Comparison of ENCODE assay signal across 19 cellular contexts in genomic region chr3:123451186-123451585, GRCh38. TPM values are rescaled to one million over a fixed set of nuclear protein-coding genes. Genes with fewer than 3 reads are reported as not detected.
A peak's percentile ranks its signal among the peaks of the same experiment; 100 is the strongest.
DNase-seq lines count a peak whose midpoint lies in the region; ATAC-seq and TF ChIP-seq lines count a peak whose summit lies in the region.
"Had no signal": no experiment of that assay in that cellular context is flagged by ENCODE, and none has a peak within 500 bp of the region (broad histone marks: within the 10 kb centered on the region; RNA-seq: fewer than 3 reads in every experiment).

No MANE protein-coding gene starts in this region.

- H3K27ac Mint-ChIP-seq in CD8-positive, alpha-beta T cell: no peak overlapping the region
- H3K27ac Mint-ChIP-seq in brain: no peak overlapping the region
- H3K27ac Mint-ChIP-seq in naive B cell: no peak overlapping the region
- H3K27ac Mint-ChIP-seq: H9 had no signal

- no peak overlapping the region for H3K4me3 ChIP-seq in CD8-positive, alpha-beta T cell (ENCODE audit: low read depth, low read length)
- H3K4me3 ChIP-seq in spleen (no peak overlapping the region), upper lobe of right lung (no peak overlapping the region)
- H3K4me3 ChIP-seq: SK-N-MC had no signal

- no peaks in the 10 kb centered on the region for H3K36me3 Mint-ChIP-seq in CD8-positive, alpha-beta T cell
- H3K36me3 Mint-ChIP-seq in brain (peaks cover 3% of the 10 kb centered on the region), naive B cell (no peaks in the 10 kb centered on the region)

- no peaks in the 10 kb centered on the region for H3K4me1 ChIP-seq in CD8-positive, alpha-beta T cell (ENCODE audit: insufficient read depth, low read length)
- H3K4me1 ChIP-seq in spleen: peaks cover 0 to 28% (median 22%) of the 10 kb centered on the region in 6 donors
- peaks cover 8% of the 10 kb centered on the region for H3K4me1 ChIP-seq in upper lobe of right lung

- 75 to 89% (median 83%) methylated on average over 4 of the region's 4 CpGs for WGBS in spleen, 5 donors

- no peaks in the 10 kb centered on the region for H3K36me3 ChIP-seq in CD8-positive, alpha-beta T cell (ENCODE audit: insufficient read depth, low read length)
- no peaks in the 10 kb centered on the region for H3K36me3 ChIP-seq in spleen
- no peaks in the 10 kb centered on the region for H3K36me3 ChIP-seq in upper lobe of right lung

- no peak for DNase-seq in CD8-positive, alpha-beta T cell
- DNase-seq in naive B cell (no peak), spleen (peak; percentile 11), erythroblast (lab: John Stamatoyannopoulos, UW) (no peak), upper lobe of right lung (no peak), NCI-H146 treated with DMSO at 0.1 percent for 48 hours (lab: John Stamatoyannopoulos, UW; ENCODE audit: unreplicated experiment) (no peak)
- DNase-seq in activated CD4-positive, alpha-beta T cell treated with anti-CD3 and anti-CD28 coated beads, Interleukin-2, amount 50 U/mL, for 48 hours: no peak
- DNase-seq: C1 segment of cervical spinal cord; GF-D8; H9; MM.1S; NCI-H1092 treated with DMSO at 0.1 percent for 48 hours; NCI-H146; NCI-H2081 treated with DMSO at 0.1 percent for 48 hours; NK-92 treated with Interleukin-12 subunit alpha and Interleukin-12 subunit beta, amount 100 ng/mL, for 24 hours had no signal

- no peak overlapping the region for H3K27ac ChIP-seq in CD8-positive, alpha-beta T cell (ENCODE audit: low read depth, low read length)
- H3K27ac ChIP-seq in spleen (no peak overlapping the region), upper lobe of right lung (no peak overlapping the region)
- H3K27ac ChIP-seq: SK-N-MC had no signal

- peaks cover 37% of the 10 kb centered on the region for H3K27me3 Mint-ChIP-seq in CD8-positive, alpha-beta T cell (ENCODE audit: low read depth)
- H3K27me3 Mint-ChIP-seq in brain (peaks cover 25% of the 10 kb centered on the region), naive B cell (peaks cover 38 to 62% (median 54%) of the 10 kb centered on the region in 3 donors)

- POLR2A ChIA-PET in CD8-positive, alpha-beta T cell (lab: Charles Lee): no interaction called here

- TF ChIP-seq CTCF in CD8-positive, alpha-beta T cell (IDR thresholded peaks at IDR 0.05): no peak
- TF ChIP-seq CTCF in brain (conservative IDR thresholded peaks at IDR 0.05) (no peak), spleen (IDR thresholded peaks at IDR 0.05 in 8 of 11, conservative IDR thresholded peaks at IDR 0.05 in 3 of 11) (no peak), upper lobe of right lung (IDR thresholded peaks at IDR 0.05) (no peak)

- no peak for TF ChIP-seq POLR2A in spleen (IDR thresholded peaks at IDR 0.05)
- no peak for TF ChIP-seq POLR2A in erythroblast (IDR thresholded peaks at IDR 0.05; ENCODE audit: low read length)

- intact Hi-C loops in CD8-positive, alpha-beta T cell (cut with DNase I, micrococcal nuclease): no loop called here
- intact Hi-C loops in spleen (cut with DNase I; ENCODE audit: low total_unique reads): no loop called here
- intact Hi-C loops in upper lobe of right lung (cut with DNase I): no loop called here

- peak overlapping the region; percentile 62 for H3K4me3 Mint-ChIP-seq in CD8-positive, alpha-beta T cell
- H3K4me3 Mint-ChIP-seq in brain (peak overlapping the region in 3 of 5 experiments; percentile 79 to 84 (median 81)), naive B cell (peak overlapping the region in 5 of 8 donors; percentile 29 to 70 (median 66))

- H3K9me3 ChIP-seq in CD8-positive, alpha-beta T cell (ENCODE audit: low read length): no peaks in the 10 kb centered on the region
- no peaks in the 10 kb centered on the region for H3K9me3 ChIP-seq in spleen
- H3K9me3 ChIP-seq in upper lobe of right lung: no peaks in the 10 kb centered on the region

- CTCF ChIA-PET in CD8-positive, alpha-beta T cell (lab: Charles Lee): interaction anchor here (0.7 kb wide), 1 partner anchor 119 kb away, joined by 3 read pairs; no protein-coding TSS in a partner anchor

- ATAC-seq in CD8-positive, alpha-beta T cell: no peak
- ATAC-seq in naive B cell (ENCODE audit: low read depth in 2 of 2): no peak
- no peak for ATAC-seq in upper lobe of right lung
- ATAC-seq: Right ventricle myocardium inferior had no signal

- peaks cover 5% of the 10 kb centered on the region for H3K4me1 Mint-ChIP-seq in CD8-positive, alpha-beta T cell (ENCODE audit: low read depth)
- H3K4me1 Mint-ChIP-seq in brain: peaks cover 10% of the 10 kb centered on the region
- H3K4me1 Mint-ChIP-seq in naive B cell: peaks cover 5 to 7% (median 5%) of the 10 kb centered on the region in 3 donors

- H3K9me3 Mint-ChIP-seq in CD8-positive, alpha-beta T cell: no peaks in the 10 kb centered on the region
- peaks cover 0 to 3% (median 0%) of the 10 kb centered on the region in 5 experiments for H3K9me3 Mint-ChIP-seq in brain
- no peaks in the 10 kb centered on the region for H3K9me3 Mint-ChIP-seq in naive B cell

- peaks cover 16% of the 10 kb centered on the region for H3K27me3 ChIP-seq in CD8-positive, alpha-beta T cell (ENCODE audit: insufficient read depth, low read length)
- H3K27me3 ChIP-seq in spleen (replicated peaks in 1 of 7): peaks cover 0 to 83% (median 43%) of the 10 kb centered on the region in 7 donors
- H3K27me3 ChIP-seq in upper lobe of right lung: peaks cover 35% of the 10 kb centered on the region

RNA-seq across cellular contexts. Expression of gene ADCY5, which starts 2.3 kb away (rescaled TPM):
- not detected for total RNA-seq in CD8-positive, alpha-beta T cell
- 14.5 TPM for polyA plus RNA-seq in brain (ENCODE audit: insufficient read depth, low read depth, low replicate concordance)
- polyA plus RNA-seq in naive B cell (ENCODE audit: low read depth in 6 of 6): under 1 TPM in 2 of 6 donors, not detected in 4; 0.04 to 0.09 TPM
- 10 to 100 TPM in 6 of 7 donors, 1 to 10 TPM in 1; 9.5 to 20.6 (median 13.8) TPM for total RNA-seq in spleen
- 1 to 10 TPM; 1.7 to 3.7 (median 2.0) TPM for polyA plus RNA-seq in spleen
- total RNA-seq in upper lobe of right lung: 4.0 TPM
- total RNA-seq: NCI-H460 had no signal
